ENCODE assay signal across 8 cellular contexts in genomic region chr14:102320671-102321455, GRCh38. TPM values are rescaled to one million over a fixed set of nuclear protein-coding genes. Genes with fewer than 3 reads are reported as not detected.
DNase-seq lines count a peak whose midpoint lies in the region; ATAC-seq and TF ChIP-seq lines count a peak whose summit lies in the region.

No MANE protein-coding gene starts in this region.

- H3K9me3 ChIP-seq in SJCRH30 (replicated peaks), result no peaks in the 10 kb centered on the region

- H3K27ac Mint-ChIP-seq in natural killer cell treated with Interleukin-12 subunit alpha and Interleukin-12 subunit beta and Interleukin-15 and Interleukin-18, amount 100 ng/mL, for 72 hours, result peak overlapping the region; percentile 89 to 97

- H3K4me3 Mint-ChIP-seq in natural killer cell treated with Interleukin-12 subunit alpha and Interleukin-12 subunit beta and Interleukin-15 and Interleukin-18, amount 100 ng/mL, for 72 hours, result peak overlapping the region; percentile 92

- no peaks in the 10 kb centered on the region for H3K36me3 ChIP-seq in SJCRH30

- no peak for ATAC-seq in natural killer cell treated with Interleukin-12 subunit alpha and Interleukin-12 subunit beta and Interleukin-15 and Interleukin-18, amount 100 ng/mL, for 72 hours

- DNase-seq in AG09309 (ENCODE audit: low read depth), result no peak
- DNase-seq in LNCaP clone FGC (ENCODE audit: low read depth), result no peak
- DNase-seq in coronary artery (ENCODE audit: low spot score), result no peak
- DNase-seq in natural killer cell treated with Interleukin-12 subunit alpha and Interleukin-12 subunit beta and Interleukin-15 and Interleukin-18, amount 100 ng/mL, for 72 hours (ENCODE audit: low spot score), result no peak
- no peak for DNase-seq in SHP77 treated with DMSO at 0.1 percent for 48 hours (lab: John Stamatoyannopoulos, UW)
- DNase-seq in SJCRH30, result no peak
- DNase-seq in NCI-H1105 treated with DMSO at 0.1 percent for 48 hours (lab: John Stamatoyannopoulos, UW), result no peak
- DNase-seq in stimulated activated CD4-positive, alpha-beta T cell treated with anti-CD3 and anti-CD28 coated beads, Interleukin-4, amount 100 ng/mL, for 4 hours, result no peak

- TF ChIP-seq CTCF in AG09309 (IDR thresholded peaks at IDR 0.05; ENCODE audit: control insufficient read depth, insufficient read depth, low read depth, low read length, missing control alignments) (no peak), LNCaP clone FGC (IDR thresholded peaks at IDR 0.05; ENCODE audit: control insufficient read depth, extremely low read depth, insufficient read depth) (no peak), coronary artery (IDR thresholded peaks at IDR 0.05) (no peak)

- H3K27ac ChIP-seq in coronary artery, result peak overlapping the region; percentile 94 to 96
- H3K27ac ChIP-seq in SJCRH30, result no peak overlapping the region

- H3K27me3 ChIP-seq in SJCRH30, result no peaks in the 10 kb centered on the region

- peaks cover 24 to 37% of the 10 kb centered on the region in 2 donors for H3K4me1 Mint-ChIP-seq in natural killer cell treated with Interleukin-12 subunit alpha and Interleukin-12 subunit beta and Interleukin-15 and Interleukin-18, amount 100 ng/mL, for 72 hours (ENCODE audit: low read depth in 2 of 2)

- H3K4me3 ChIP-seq in AG09309 (ENCODE audit: control insufficient read depth, low read depth, low read length), result peak overlapping the region; percentile 78
- H3K4me3 ChIP-seq in LNCaP clone FGC (ENCODE audit: low read depth, low read length), result peak overlapping the region; percentile 77
- H3K4me3 ChIP-seq in coronary artery, result peak overlapping the region; percentile 90
- H3K4me3 ChIP-seq in SJCRH30, result no peak overlapping the region; the same call in 1 of the 2 replicates

- no peaks in the 10 kb centered on the region for H3K27me3 Mint-ChIP-seq in natural killer cell treated with Interleukin-12 subunit alpha and Interleukin-12 subunit beta and Interleukin-15 and Interleukin-18, amount 100 ng/mL, for 72 hours

- H3K36me3 Mint-ChIP-seq in natural killer cell treated with Interleukin-12 subunit alpha and Interleukin-12 subunit beta and Interleukin-15 and Interleukin-18, amount 100 ng/mL, for 72 hours, result no peaks in the 10 kb centered on the region

- no peaks in the 10 kb centered on the region; the same call in 1 of the 2 replicates for H3K4me1 ChIP-seq in SJCRH30

- no peaks in the 10 kb centered on the region for H3K9me3 Mint-ChIP-seq in natural killer cell treated with Interleukin-12 subunit alpha and Interleukin-12 subunit beta and Interleukin-15 and Interleukin-18, amount 100 ng/mL, for 72 hours

RNA-seq across cellular contexts. Expression of gene ZNF839, which starts 1.3 kb away (rescaled TPM):
- 10 to 100 TPM; 10.5 to 23.8 TPM for total RNA-seq in natural killer cell treated with Interleukin-12 subunit alpha and Interleukin-12 subunit beta and Interleukin-15 and Interleukin-18, amount 100 ng/mL, for 72 hours
- total RNA-seq in SJCRH30 (2014; rRNA removed; shearing (Covaris generic)), result 4.0 and 4.2 TPM in 2 replicates

RNA-seq across cellular contexts. Expression of gene MOK, which starts 15.9 kb away (rescaled TPM):
- total RNA-seq in natural killer cell treated with Interleukin-12 subunit alpha and Interleukin-12 subunit beta and Interleukin-15 and Interleukin-18, amount 100 ng/mL, for 72 hours, result 1 to 10 TPM; 3.0 to 5.9 TPM
- total RNA-seq in SJCRH30 (2014; rRNA removed; shearing (Covaris generic)), result 5.8 and 5.9 TPM in 2 replicates

RNA-seq across cellular contexts. Expression of gene CINP, which starts 41.8 kb away (rescaled TPM):
- 10 to 100 TPM; 38.5 to 39.1 TPM for total RNA-seq in natural killer cell treated with Interleukin-12 subunit alpha and Interleukin-12 subunit beta and Interleukin-15 and Interleukin-18, amount 100 ng/mL, for 72 hours
- 42.7 and 48.4 TPM in 2 replicates for total RNA-seq in SJCRH30 (2014; rRNA removed; shearing (Covaris generic))

RNA-seq across cellular contexts. Expression of gene TECPR2, which starts 41.9 kb away (rescaled TPM):
- total RNA-seq in natural killer cell treated with Interleukin-12 subunit alpha and Interleukin-12 subunit beta and Interleukin-15 and Interleukin-18, amount 100 ng/mL, for 72 hours, result 10 to 100 TPM; 12.2 to 17.2 TPM
- 8.6 and 9.1 TPM in 2 replicates for total RNA-seq in SJCRH30 (2014; rRNA removed; shearing (Covaris generic))
